8 cellular contexts compared by ENCODE assay signal in the genomic region with DNA sequence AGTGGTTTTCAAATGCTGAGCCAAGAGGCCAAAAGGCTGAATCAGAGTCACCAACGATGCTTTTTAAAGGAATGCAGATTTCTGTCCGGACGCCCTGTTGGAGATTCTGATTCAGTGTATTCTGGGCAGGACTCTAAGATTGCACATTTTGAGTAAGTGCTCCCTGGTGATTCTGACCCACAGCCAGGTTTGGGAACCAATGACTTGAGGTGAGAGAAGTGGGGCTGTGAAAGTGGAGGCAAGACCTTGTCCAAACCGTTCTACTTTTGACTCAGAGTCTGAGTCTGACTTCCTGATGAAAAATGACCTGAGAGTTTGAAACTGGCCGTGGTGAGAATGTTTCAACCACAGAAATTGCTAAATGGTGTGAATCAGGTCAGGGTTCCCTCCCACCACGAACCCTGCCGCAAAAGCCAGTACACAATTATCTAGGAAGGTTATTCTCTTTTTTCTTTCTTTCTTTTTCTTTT.
DNase-seq lines count a peak whose midpoint lies in the region; ATAC-seq lines count a peak whose summit lies in the region.

No MANE protein-coding gene starts in this region.

- peak; percentile 97 for ATAC-seq in GM21390 (IDR thresholded peaks at IDR 0.05; ENCODE audit: unreplicated experiment)
- peak; percentile 97 for ATAC-seq in HG03558 (IDR thresholded peaks at IDR 0.05; ENCODE audit: extremely low read depth, unreplicated experiment)

- DNase-seq in GM04503 (ENCODE audit: low read depth) = peak; percentile 97
- peak; percentile 63 for DNase-seq in fibroblast of gingiva (ENCODE audit: low read depth)
- no peak for DNase-seq in hypothalamus (lab: John Stamatoyannopoulos, UW)
- DNase-seq in NCI-H187 treated with DMSO at 0.1 percent for 48 hours (lab: John Stamatoyannopoulos, UW) = no peak
- DNase-seq in stimulated activated naive CD4-positive, alpha-beta T cell treated with Interleukin-2 at 50 U/mL for 16 hours (lab: John Stamatoyannopoulos, UW) = no peak
- DNase-seq in NCI-H1092 treated with DMSO at 0.1 percent for 48 hours (lab: John Stamatoyannopoulos, UW) = no peak

Comparison
In these comparisons a context has a peak if more than half of its experiments do, and no peak if none do; other contexts are left out.
1. DNase-seq: peak in GM04503 (single experiment) and fibroblast of gingiva (single experiment); none in hypothalamus (0 of 51), NCI-H187 treated with DMSO at 0.1 percent for 48 hours (single experiment), stimulated activated naive CD4-positive, alpha-beta T cell treated with Interleukin-2 at 50 U/mL for 16 hours (single experiment) and NCI-H1092 treated with DMSO at 0.1 percent for 48 hours (single experiment).